In genomic region chr20:13617585-13617984, GRCh38 we compare ENCODE assay signal across 7 cellular contexts. TPM values are rescaled to one million over a fixed set of nuclear protein-coding genes. Genes with fewer than 3 reads are reported as not detected.
DNase-seq lines count a peak whose midpoint lies in the region; ATAC-seq and TF ChIP-seq lines count a peak whose summit lies in the region.
"Not testable (repeated sequence)": the region's sequence is repeated elsewhere in the genome, so short reads cannot be mapped to it uniquely, and the experiment has no call there.

No MANE protein-coding gene starts in this region.

- POLR2A ChIA-PET in PC-3 (lab: Charles Lee; ENCODE audit: unreplicated experiment): not testable (repeated sequence)

- H3K27ac Mint-ChIP-seq in glutamatergic neuron (ENCODE audit: unreplicated experiment): peak overlapping the region; percentile 99

- CTCF ChIA-PET in PC-3 (lab: Charles Lee): not testable (repeated sequence)

- not testable (repeated sequence) for H3K9me2 ChIP-seq in PC-3 (replicated peaks; ENCODE audit: low read length)

- DNase-seq in DND-41; PC-3; ascending aorta (ENCODE audit: low spot score in 2 of 2); glutamatergic neuron; left colon; mucosa of descending colon; tibial artery: not testable (repeated sequence)

- not testable (repeated sequence) for H3K4me2 ChIP-seq in DND-41 (ENCODE audit: insufficient read depth, low read length); PC-3 (ENCODE audit: low read length)

- not testable (repeated sequence) for H2AFZ ChIP-seq in DND-41 (ENCODE audit: low read depth, low read length); PC-3 (ENCODE audit: low read length)

- not testable (repeated sequence) for H4K20me1 ChIP-seq in DND-41 (ENCODE audit: insufficient read depth, low read length); PC-3 (ENCODE audit: low read length)

- not testable (repeated sequence) for H3K9ac ChIP-seq in DND-41 (ENCODE audit: low read depth, low read length); PC-3 (ENCODE audit: low read length)

- not testable (repeated sequence) for H3K27me3 ChIP-seq in DND-41 (ENCODE audit: insufficient read depth, low read length, poor library complexity); PC-3 (ENCODE audit: low read length); ascending aorta; tibial artery

- not testable (repeated sequence) for H3K9me3 Mint-ChIP-seq in glutamatergic neuron (ENCODE audit: unreplicated experiment)

- H3K4me1 ChIP-seq in DND-41 (ENCODE audit: insufficient read depth, low read length) (peaks cover 74% of the 10 kb centered on the region), ascending aorta (peaks cover 8 to 38% of the 10 kb centered on the region in 2 donors), tibial artery (peaks cover 0 to 69% (median 22%) of the 10 kb centered on the region in 4 donors)
- H3K4me1 ChIP-seq in PC-3 (ENCODE audit: insufficient read depth, low read length); mucosa of descending colon (ENCODE audit: low read depth): not testable (repeated sequence)

- TF ChIP-seq CTCF in DND-41 (IDR thresholded peaks at IDR 0.05; ENCODE audit: borderline replicate concordance, extremely low read depth, low read length, poor library complexity, severe bottlenecking); PC-3 (conservative IDR thresholded peaks at IDR 0.05; ENCODE audit: low read depth, low read length); ascending aorta (IDR thresholded peaks at IDR 0.05); glutamatergic neuron (IDR thresholded peaks at IDR 0.05; ENCODE audit: partially characterized antibody, unreplicated experiment); mucosa of descending colon (IDR thresholded peaks at IDR 0.05); tibial artery (IDR thresholded peaks at IDR 0.05): not testable (repeated sequence)

- peaks cover 94% of the 10 kb centered on the region for H3K36me3 ChIP-seq in DND-41 (ENCODE audit: insufficient read depth, low read length)
- not testable (repeated sequence) for H3K36me3 ChIP-seq in PC-3 (ENCODE audit: low read depth, low read length); mucosa of descending colon (ENCODE audit: low read depth); tibial artery
- H3K36me3 ChIP-seq in ascending aorta: peaks cover 3 to 14% of the 10 kb centered on the region in 2 donors

- H3K4me1 Mint-ChIP-seq in glutamatergic neuron (ENCODE audit: low read depth, unreplicated experiment): peaks cover 21% of the 10 kb centered on the region

- BruUV-seq in PC-3 (replicated peaks; lab: Mats Ljungman, UMichigan): not testable (repeated sequence)

- not testable (repeated sequence) for H3K27me3 Mint-ChIP-seq in glutamatergic neuron (ENCODE audit: unreplicated experiment)

- H3F3A ChIP-seq in PC-3 (ENCODE audit: low read length, unreplicated experiment): not testable (repeated sequence)

- peak overlapping the region; percentile 41; the same call in 1 of the 2 replicates for H3K27ac ChIP-seq in DND-41 (ENCODE audit: low read length)
- not testable (repeated sequence) for H3K27ac ChIP-seq in PC-3 (ENCODE audit: low read length)
- H3K27ac ChIP-seq in ascending aorta: peak overlapping the region; percentile 53 to 71
- peak overlapping the region; percentile 38 to 66 for H3K27ac ChIP-seq in tibial artery

- ATAC-seq in DND-41 (ENCODE audit: insufficient read depth, low read depth): 0 out of 3 replicates have a peak, but pooled peaks have one; percentile 26
- ATAC-seq in PC-3: peak; percentile 58
- ATAC-seq in left colon: peak; percentile 52
- peak; percentile 24 for ATAC-seq in mucosa of descending colon

- H3K9me3 ChIP-seq in DND-41 (ENCODE audit: insufficient read depth, low read length, severe bottlenecking); PC-3 (ENCODE audit: low read length); ascending aorta; mucosa of descending colon; tibial artery: not testable (repeated sequence)

- H3K4me3 Mint-ChIP-seq in glutamatergic neuron (ENCODE audit: unreplicated experiment): peak overlapping the region; percentile 80

- intact Hi-C loops in PC-3 (cut with micrococcal nuclease): loop anchor here (10.0 kb wide), 1 partner anchor 167 kb away; the partner anchor contains the start of genes ESF1 and NDUFAF5
- intact Hi-C loops in ascending aorta (cut with DNase I): loop anchor here (10.0 kb wide), 1 partner anchor 57 kb away; no protein-coding TSS in a partner anchor
- intact Hi-C loops in left colon (cut with DNase I, micrococcal nuclease); mucosa of descending colon (cut with DNase I, micrococcal nuclease): not testable (repeated sequence)
- intact Hi-C loops in tibial artery (cut with DNase I; ENCODE audit: low total_unique reads): loop anchor here (10.0 kb wide), 1 partner anchor 53 kb away; no protein-coding TSS in a partner anchor

- not testable (repeated sequence) for H3K36me3 Mint-ChIP-seq in glutamatergic neuron (ENCODE audit: unreplicated experiment)

- H3K79me2 ChIP-seq in DND-41 (ENCODE audit: insufficient read depth, low read length): peaks cover 99% of the 10 kb centered on the region
- H3K79me2 ChIP-seq in PC-3 (ENCODE audit: low read length): not testable (repeated sequence)

- H3K4me3 ChIP-seq in DND-41 (ENCODE audit: low read depth in 1 of 2, low read length in 2 of 2); PC-3 (ENCODE audit: low read length); ascending aorta; mucosa of descending colon; tibial artery: not testable (repeated sequence)

RNA-seq across cellular contexts. Expression of gene TASP1, which starts 21.1 kb away (rescaled TPM):
- total RNA-seq in PC-3 (2014; rRNA removed): 10.7 and 13.9 TPM in 2 replicates
- 17.2 TPM for total RNA-seq in ascending aorta
- total RNA-seq in glutamatergic neuron (ENCODE audit: unreplicated experiment): 13.5 TPM
- total RNA-seq in left colon: 10 to 100 TPM; 14.3 TPM
- total RNA-seq in mucosa of descending colon: 10 to 100 TPM; 13.3 to 15.0 (median 13.8) TPM
